10 cellular contexts compared by ENCODE assay signal in the genomic region with DNA sequence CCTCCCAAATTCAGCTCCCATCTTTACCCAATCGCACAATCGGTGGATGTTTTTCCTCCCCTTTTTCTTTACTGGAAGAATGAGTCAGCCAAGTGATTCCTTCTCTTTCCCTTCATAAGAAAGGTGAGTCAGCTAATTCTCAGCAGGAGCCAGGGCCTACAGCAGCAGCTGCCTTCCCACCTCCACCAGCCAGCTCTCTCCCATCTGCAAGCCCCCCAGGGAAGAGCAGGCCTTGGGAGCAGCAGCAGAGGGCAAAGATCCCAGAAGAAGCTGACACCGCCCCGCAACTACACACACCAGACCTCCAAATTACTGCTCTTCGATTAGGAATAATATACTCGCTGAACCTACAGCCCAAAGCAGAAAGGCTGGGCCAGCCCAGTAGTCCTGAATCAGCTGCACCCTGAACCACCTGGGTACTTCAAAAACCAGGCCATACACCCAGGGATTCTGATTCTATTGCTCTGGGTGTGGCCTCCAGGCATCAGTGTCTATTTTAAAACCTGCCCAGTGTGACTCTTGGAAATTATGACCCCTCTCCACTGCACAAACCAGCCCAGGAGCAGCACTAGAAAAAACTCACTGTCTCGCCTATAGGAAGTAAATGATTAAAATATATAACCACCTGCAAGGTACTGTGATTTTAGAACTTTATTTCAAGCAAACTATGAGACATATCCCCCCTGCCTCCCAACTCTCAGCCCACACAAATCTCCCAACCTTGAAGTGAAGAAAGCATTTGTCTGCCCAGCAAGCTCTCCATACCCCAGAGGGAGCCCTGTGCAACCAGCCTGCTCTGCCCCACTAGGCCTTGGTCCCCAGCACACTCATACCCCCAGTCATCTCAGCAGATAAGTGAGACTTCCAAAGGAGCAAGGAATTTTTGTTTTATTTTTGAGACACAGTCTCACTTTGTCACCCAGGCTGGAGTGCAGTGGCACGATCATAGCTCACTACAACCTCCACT. TPM values are rescaled to one million over a fixed set of nuclear protein-coding genes. Genes with fewer than 3 reads are reported as not detected.
DNase-seq lines count a peak whose midpoint lies in the region; ATAC-seq and TF ChIP-seq lines count a peak whose summit lies in the region.
"Had no signal": no experiment of that assay in that cellular context is flagged by ENCODE, and none has a peak within 500 bp of the region (broad histone marks: within the 10 kb centered on the region; RNA-seq: fewer than 3 reads in every experiment).

No MANE protein-coding gene starts in this region.

- POLR2A ChIA-PET in RWPE1 (lab: Yijun Ruan, JAX; ENCODE audit: low non-redundant PET): no interaction called here

- H3K27ac ChIP-seq in RWPE1: peak overlapping the region; percentile 83
- H3K27ac ChIP-seq: suprapubic skin had no signal

- TF ChIP-seq CTCF in RWPE1 (conservative IDR thresholded peaks at IDR 0.05; ENCODE audit: low read depth): no peak
- TF ChIP-seq CTCF in fibroblast of mammary gland (conservative IDR thresholded peaks at IDR 0.05; ENCODE audit: control insufficient read depth, insufficient read depth, low read depth, low read length): no peak

- H3K27me3 ChIP-seq in H7 (ENCODE audit: control insufficient read depth, insufficient read depth, low read length): no peaks in the 10 kb centered on the region
- H3K27me3 ChIP-seq: suprapubic skin had no signal

- H3K36me3 ChIP-seq in H7 (replicated peaks; ENCODE audit: control insufficient read depth, insufficient read depth, low read length): no peaks in the 10 kb centered on the region; the same call in 1 of the 2 replicates
- H3K36me3 ChIP-seq: suprapubic skin had no signal

- DNase-seq in H7: peak; percentile 59
- peak; percentile 50 for DNase-seq in RWPE1 (ENCODE audit: low spot score)
- peak; percentile 89 for DNase-seq in fibroblast of mammary gland (ENCODE audit: low read depth)
- DNase-seq in skeletal muscle cell (ENCODE audit: low read depth): peak; percentile 54
- no peak for DNase-seq in globus pallidus (ENCODE audit: low spot score)
- DNase-seq in NCI-H1048 (lab: John Stamatoyannopoulos, UW): no peak
- DNase-seq: activated CD4-positive, CD25-positive, alpha-beta regulatory T cell treated with anti-CD3 and anti-CD28 coated beads, Interleukin-2, amount 50 U/mL, for 72 hours; left cardiac atrium had no signal

- CTCF ChIA-PET in RWPE1 (lab: Yijun Ruan, JAX): no interaction called here

- H3K4me3 ChIP-seq in H7 (ENCODE audit: insufficient read depth, low read depth, low read length) (no peak overlapping the region), fibroblast of mammary gland (ENCODE audit: control insufficient read depth, low read depth, low read length) (no peak overlapping the region), skeletal muscle cell (ENCODE audit: low read depth, low read length) (no peak overlapping the region)
- H3K4me3 ChIP-seq: suprapubic skin had no signal

- ATAC-seq in HG02678 (IDR thresholded peaks at IDR 0.05; ENCODE audit: unreplicated experiment): no peak

RNA-seq across cellular contexts. Expression of gene SFXN5, which starts 7.3 kb away (rescaled TPM):
- total RNA-seq in H7 (2014; rRNA removed; shearing (Covaris generic)): 19.4 and 23.9 TPM in 2 replicates

RNA-seq across cellular contexts. Expression of gene RAB11FIP5, which starts 48.6 kb away (rescaled TPM):
- total RNA-seq in H7 (2014; rRNA removed; shearing (Covaris generic)): 12.4 and 16.7 TPM in 2 replicates

Comparison
In these comparisons a context has a peak if more than half of its experiments do, and no peak if none do; other contexts are left out.
1. DNase-seq: peak in H7 (single experiment), RWPE1 (single experiment), fibroblast of mammary gland (single experiment) and skeletal muscle cell (single experiment); none in globus pallidus (single experiment) and NCI-H1048 (single experiment).